In genomic region chr15:101162701-101163483, GRCh38 we compare ENCODE assay signal across 16 cellular contexts.
DNase-seq lines count a peak whose midpoint lies in the region; ATAC-seq and TF ChIP-seq lines count a peak whose summit lies in the region.
"Had no signal": no experiment of that assay in that cellular context is flagged by ENCODE, and none has a peak within 500 bp of the region (broad histone marks: within the 10 kb centered on the region; RNA-seq: fewer than 3 reads in every experiment).

No MANE protein-coding gene starts in this region.

- ATAC-seq in lower lobe of right lung (peak in 1 of 2 donors; percentile 44), upper lobe of left lung (ENCODE audit: low FRiP score in 2 of 2) (peak in 1 of 2 donors; percentile 15), WTC11 (no peak)
- ATAC-seq: naive thymus-derived CD8-positive, alpha-beta T cell had no signal

- H3K27me3 Mint-ChIP-seq in dendritic cell treated with granulocyte-macrophage colony-stimulating factor and Interleukin-4, amounts not matched to agents 40 ng/mL and 50 ng/mL, for 4 days = peaks cover 6% of the 10 kb centered on the region
- peaks cover 21% of the 10 kb centered on the region for H3K27me3 Mint-ChIP-seq in WTC11 (ENCODE audit: low read depth)
- H3K27me3 Mint-ChIP-seq: naive thymus-derived CD8-positive, alpha-beta T cell had no signal

- H3K4me1 Mint-ChIP-seq in dendritic cell treated with granulocyte-macrophage colony-stimulating factor and Interleukin-4, amounts not matched to agents 40 ng/mL and 50 ng/mL, for 4 days (ENCODE audit: low read depth) = peaks cover 46% of the 10 kb centered on the region
- peaks cover 35% of the 10 kb centered on the region for H3K4me1 Mint-ChIP-seq in WTC11

- peaks cover 22% of the 10 kb centered on the region for H3K36me3 Mint-ChIP-seq in dendritic cell treated with granulocyte-macrophage colony-stimulating factor and Interleukin-4, amounts not matched to agents 40 ng/mL and 50 ng/mL, for 4 days (ENCODE audit: low read depth)
- peaks cover 44% of the 10 kb centered on the region for H3K36me3 Mint-ChIP-seq in WTC11

- H3K36me3 ChIP-seq in lower lobe of right lung (no peaks in the 10 kb centered on the region), upper lobe of left lung (no peaks in the 10 kb centered on the region), thyroid gland (no peaks in the 10 kb centered on the region)
- H3K36me3 ChIP-seq: thoracic aorta had no signal

- no peaks in the 10 kb centered on the region for H3K27me3 ChIP-seq in lower lobe of right lung (ENCODE audit: low read depth)
- H3K27me3 ChIP-seq in upper lobe of left lung = no peaks in the 10 kb centered on the region
- no peaks in the 10 kb centered on the region for H3K27me3 ChIP-seq in thyroid gland

- CTCF ChIA-PET in WTC11 (lab: Charles Lee) = no interaction called here

- intact Hi-C loops in dendritic cell treated with granulocyte-macrophage colony-stimulating factor and Interleukin-4, amounts not matched to agents 40 ng/mL and 50 ng/mL, for 4 days (cut with micrococcal nuclease) = no loop called here
- intact Hi-C loops in lower lobe of right lung (cut with DNase I) (no loop called here), thyroid gland (cut with DNase I) (no loop called here)

- POLR2A ChIA-PET in WTC11 (lab: Charles Lee) = no interaction called here

- H3K9me3 ChIP-seq in lower lobe of right lung (peaks cover 27% of the 10 kb centered on the region), upper lobe of left lung (peaks cover 5 to 13% (median 8%) of the 10 kb centered on the region in 4 donors), thyroid gland (no peaks in the 10 kb centered on the region)

- peak overlapping the region; percentile 2 for H3K27ac Mint-ChIP-seq in dendritic cell treated with granulocyte-macrophage colony-stimulating factor and Interleukin-4, amounts not matched to agents 40 ng/mL and 50 ng/mL, for 4 days
- H3K27ac Mint-ChIP-seq in WTC11 = no peak overlapping the region
- H3K27ac Mint-ChIP-seq: HFFc6; naive thymus-derived CD8-positive, alpha-beta T cell had no signal

- H3K4me3 Mint-ChIP-seq in dendritic cell treated with granulocyte-macrophage colony-stimulating factor and Interleukin-4, amounts not matched to agents 40 ng/mL and 50 ng/mL, for 4 days = no peak overlapping the region
- H3K4me3 Mint-ChIP-seq in WTC11 = no peak overlapping the region
- H3K4me3 Mint-ChIP-seq: HFFc6; naive thymus-derived CD8-positive, alpha-beta T cell had no signal

- no peak for TF ChIP-seq EP300 in upper lobe of left lung (IDR thresholded peaks at IDR 0.05)

- TF ChIP-seq CTCF in lower lobe of right lung (IDR thresholded peaks at IDR 0.05) = no peak
- no peak for TF ChIP-seq CTCF in upper lobe of left lung (IDR thresholded peaks at IDR 0.05)
- no peak for TF ChIP-seq CTCF in WTC11 (IDR thresholded peaks at IDR 0.05)
- no peak for TF ChIP-seq CTCF in GM10266 (IDR thresholded peaks at IDR 0.05; ENCODE audit: control insufficient read depth, insufficient read depth, low read depth, missing control alignments)
- TF ChIP-seq CTCF in thyroid gland (IDR thresholded peaks at IDR 0.05) = no peak

- TF ChIP-seq POLR2A in upper lobe of left lung (IDR thresholded peaks at IDR 0.05) (no peak), thyroid gland (IDR thresholded peaks at IDR 0.05) (no peak)

- DNase-seq in NCI-H187 (lab: John Stamatoyannopoulos, UW) = peak; percentile 41 to 53
- no peak for DNase-seq in NCI-H187 treated with DMSO at 0.1 percent for 48 hours (lab: John Stamatoyannopoulos, UW)
- peak; percentile 71 for DNase-seq in lower lobe of right lung
- peak in 1 of 2 donors; percentile 51 for DNase-seq in upper lobe of left lung
- DNase-seq in WTC11 (ENCODE audit: low spot score) = no peak
- no peak for DNase-seq in GM10266 (ENCODE audit: extremely low spot score)
- DNase-seq in thyroid gland = no peak
- DNase-seq: activated CD4-positive, alpha-beta T cell treated with anti-CD3 and anti-CD28 coated beads, Interleukin-2, amount 50 U/mL, for 4 hours; activated naive CD4-positive, alpha-beta T cell; HFFc6; naive thymus-derived CD8-positive, alpha-beta T cell; NCI-H1048 had no signal

- H3K4me3 ChIP-seq in lower lobe of right lung (no peak overlapping the region), upper lobe of left lung (no peak overlapping the region), thyroid gland (replicated peaks in 1 of 3) (no peak overlapping the region)
- H3K4me3 ChIP-seq: smooth muscle cell, thoracic aorta had no signal

- peaks cover 25% of the 10 kb centered on the region for H3K9me3 Mint-ChIP-seq in dendritic cell treated with granulocyte-macrophage colony-stimulating factor and Interleukin-4, amounts not matched to agents 40 ng/mL and 50 ng/mL, for 4 days
- H3K9me3 Mint-ChIP-seq in WTC11 = peaks cover 48% of the 10 kb centered on the region

- H3K27ac ChIP-seq in lower lobe of right lung (no peak overlapping the region), upper lobe of left lung (peak overlapping the region; percentile 17 to 52 (median 30)), thyroid gland (no peak overlapping the region)
- H3K27ac ChIP-seq: 22Rv1, thoracic aorta had no signal

- peaks cover 26% of the 10 kb centered on the region for H3K4me1 ChIP-seq in lower lobe of right lung
- H3K4me1 ChIP-seq in upper lobe of left lung = peaks cover 19 to 35% (median 26%) of the 10 kb centered on the region in 4 donors
- peaks cover 0 to 8% of the 10 kb centered on the region in 2 donors for H3K4me1 ChIP-seq in thyroid gland

- 33 to 75% methylated on average over 1 to 12 of the region's 12 CpGs for WGBS in upper lobe of left lung, 2 donors
- 39 to 54% methylated on average over 11 of the region's 12 CpGs for WGBS in thyroid gland, 2 donors

TF ChIP-seq in WTC11, 78 proteins besides CTCF, POLR2A, EP300 and RAD21:
- TF ChIP-seq FOXP1 (CRISPR knock-in tag; IDR thresholded peaks at IDR 0.05; ENCODE audit: borderline replicate concordance) (no peak), KAT7 (CRISPR knock-in tag; IDR thresholded peaks at IDR 0.05; ENCODE audit: borderline replicate concordance) (no peak), RELA (CRISPR knock-in tag; IDR thresholded peaks at IDR 0.05; ENCODE audit: borderline replicate concordance) (no peak), ZNF416 (CRISPR knock-in tag; IDR thresholded peaks at IDR 0.05) (no peak), ATF1 (CRISPR knock-in tag; IDR thresholded peaks at IDR 0.05) (no peak), ZNF121 (CRISPR knock-in tag; IDR thresholded peaks at IDR 0.05) (no peak), TEAD4 (CRISPR knock-in tag; IDR thresholded peaks at IDR 0.05) (no peak), JUN (CRISPR knock-in tag; IDR thresholded peaks at IDR 0.05) (no peak), ZNF396 (CRISPR knock-in tag; IDR thresholded peaks at IDR 0.05; ENCODE audit: borderline replicate concordance) (no peak), NFYB (CRISPR knock-in tag; conservative IDR thresholded peaks at IDR 0.05; ENCODE audit: low read depth) (no peak), MXD4 (CRISPR knock-in tag; IDR thresholded peaks at IDR 0.05; ENCODE audit: borderline replicate concordance) (no peak), SMAD4 (CRISPR knock-in tag; IDR thresholded peaks at IDR 0.05) (no peak)
- TF ChIP-seq, protein P1, sequence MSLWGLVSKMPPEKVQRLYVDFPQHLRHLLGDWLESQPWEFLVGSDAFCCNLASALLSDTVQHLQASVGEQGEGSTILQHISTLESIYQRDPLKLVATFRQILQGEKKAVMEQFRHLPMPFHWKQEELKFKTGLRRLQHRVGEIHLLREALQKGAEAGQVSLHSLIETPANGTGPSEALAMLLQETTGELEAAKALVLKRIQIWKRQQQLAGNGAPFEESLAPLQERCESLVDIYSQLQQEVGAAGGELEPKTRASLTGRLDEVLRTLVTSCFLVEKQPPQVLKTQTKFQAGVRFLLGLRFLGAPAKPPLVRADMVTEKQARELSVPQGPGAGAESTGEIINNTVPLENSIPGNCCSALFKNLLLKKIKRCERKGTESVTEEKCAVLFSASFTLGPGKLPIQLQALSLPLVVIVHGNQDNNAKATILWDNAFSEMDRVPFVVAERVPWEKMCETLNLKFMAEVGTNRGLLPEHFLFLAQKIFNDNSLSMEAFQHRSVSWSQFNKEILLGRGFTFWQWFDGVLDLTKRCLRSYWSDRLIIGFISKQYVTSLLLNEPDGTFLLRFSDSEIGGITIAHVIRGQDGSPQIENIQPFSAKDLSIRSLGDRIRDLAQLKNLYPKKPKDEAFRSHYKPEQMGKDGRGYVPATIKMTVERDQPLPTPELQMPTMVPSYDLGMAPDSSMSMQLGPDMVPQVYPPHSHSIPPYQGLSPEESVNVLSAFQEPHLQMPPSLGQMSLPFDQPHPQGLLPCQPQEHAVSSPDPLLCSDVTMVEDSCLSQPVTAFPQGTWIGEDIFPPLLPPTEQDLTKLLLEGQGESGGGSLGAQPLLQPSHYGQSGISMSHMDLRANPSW (CRISPR knock-in tag; conservative IDR thresholded peaks at IDR 0.05; ENCODE audit: low read depth) = no peak
- TF ChIP-seq, protein P2, sequence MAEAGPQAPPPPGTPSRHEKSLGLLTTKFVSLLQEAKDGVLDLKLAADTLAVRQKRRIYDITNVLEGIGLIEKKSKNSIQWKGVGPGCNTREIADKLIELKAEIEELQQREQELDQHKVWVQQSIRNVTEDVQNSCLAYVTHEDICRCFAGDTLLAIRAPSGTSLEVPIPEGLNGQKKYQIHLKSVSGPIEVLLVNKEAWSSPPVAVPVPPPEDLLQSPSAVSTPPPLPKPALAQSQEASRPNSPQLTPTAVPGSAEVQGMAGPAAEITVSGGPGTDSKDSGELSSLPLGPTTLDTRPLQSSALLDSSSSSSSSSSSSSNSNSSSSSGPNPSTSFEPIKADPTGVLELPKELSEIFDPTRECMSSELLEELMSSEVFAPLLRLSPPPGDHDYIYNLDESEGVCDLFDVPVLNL (CRISPR knock-in tag; IDR thresholded peaks at IDR 0.05; ENCODE audit: borderline replicate concordance, low read depth) = no peak

Comparison
In these comparisons a context has a peak if more than half of its experiments do, and no peak if none do; other contexts are left out.
1. DNase-seq: peak in NCI-H187 (2 of 2) and lower lobe of right lung (single experiment); none in NCI-H187 treated with DMSO at 0.1 percent for 48 hours (single experiment), WTC11 (single experiment), GM10266 (single experiment) and thyroid gland (0 of 2).
2. H3K27ac ChIP-seq: peak in upper lobe of left lung (4 of 4); none in lower lobe of right lung (single experiment) and thyroid gland (0 of 3).